Comparison of ENCODE assay signal across 7 cellular contexts in the genomic region with DNA sequence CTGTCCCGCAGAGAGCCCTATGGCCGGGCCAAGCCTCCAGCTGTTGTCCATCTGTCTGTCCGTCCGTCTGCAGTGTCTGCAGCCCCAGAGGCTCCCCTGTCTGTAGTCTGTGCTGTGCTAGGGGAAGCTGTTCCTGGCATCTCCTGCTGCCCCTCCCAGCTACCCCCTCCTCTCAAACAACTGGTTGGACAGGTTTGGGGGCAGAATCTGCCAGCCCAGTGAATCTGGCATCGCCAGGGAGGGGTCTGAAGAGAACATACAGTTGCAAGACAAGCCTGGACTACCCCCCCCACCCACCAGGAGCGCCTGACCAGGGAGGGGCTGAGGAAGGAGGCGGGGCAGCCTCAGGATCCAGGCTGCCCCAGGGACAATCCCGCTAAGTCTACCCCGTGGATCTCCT. TPM values are rescaled to one million over a fixed set of nuclear protein-coding genes. Genes with fewer than 3 reads are reported as not detected.
A peak's percentile ranks its signal among the peaks of the same experiment; 100 is the strongest.
DNase-seq lines count a peak whose midpoint lies in the region; ATAC-seq and TF ChIP-seq lines count a peak whose summit lies in the region.
"Not testable (repeated sequence)": the region's sequence is repeated elsewhere in the genome, so short reads cannot be mapped to it uniquely, and the experiment has no call there.

A gene with protein sequence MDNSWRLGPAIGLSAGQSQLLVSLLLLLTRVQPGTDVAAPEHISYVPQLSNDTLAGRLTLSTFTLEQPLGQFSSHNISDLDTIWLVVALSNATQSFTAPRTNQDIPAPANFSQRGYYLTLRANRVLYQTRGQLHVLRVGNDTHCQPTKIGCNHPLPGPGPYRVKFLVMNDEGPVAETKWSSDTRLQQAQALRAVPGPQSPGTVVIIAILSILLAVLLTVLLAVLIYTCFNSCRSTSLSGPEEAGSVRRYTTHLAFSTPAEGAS (minus strand): TSS at position 101 of the 400 bp plus-strand sequence. CDS start 50 bp downstream, at position 51.

- H3K36me3 Mint-ChIP-seq in H9 (ENCODE audit: insufficient read depth in 1 of 3, low read depth in 3 of 3); naive B cell: not testable (repeated sequence)

- H3K9me3 Mint-ChIP-seq in H9, naive B cell: not testable (repeated sequence)

- not testable (repeated sequence) for H3K27me3 ChIP-seq in H9 (ENCODE audit: insufficient read depth, low read length); right cardiac atrium (ENCODE audit: control insufficient read depth, insufficient read depth); spleen (replicated peaks in 1 of 7)

- H4K20me1 ChIP-seq in H9 (ENCODE audit: control insufficient read depth, insufficient read depth, insufficient read length), result not testable (repeated sequence)

- not testable (repeated sequence) for TF ChIP-seq POLR2A in spleen (IDR thresholded peaks at IDR 0.05)

- not testable (repeated sequence) for H3K27ac Mint-ChIP-seq in H9, naive B cell

- H4K5ac ChIP-seq in H9 (ENCODE audit: insufficient read length, low read depth, low read length), result not testable (repeated sequence)

- not testable (repeated sequence) for H3K79me1 ChIP-seq in H9 (ENCODE audit: insufficient read depth, low read depth, low read length, poor library complexity, severe bottlenecking)

- H3K23ac ChIP-seq in H9 (ENCODE audit: insufficient read length, low read depth, low read length), result not testable (repeated sequence)

- not testable (repeated sequence) for H3K18ac ChIP-seq in H9 (ENCODE audit: insufficient read length, low read depth, low read length)

- TF ChIP-seq CTCF in H9 (conservative IDR thresholded peaks at IDR 0.05); epithelial cell of esophagus (IDR thresholded peaks at IDR 0.05; ENCODE audit: insufficient read depth, low read depth, low read length, missing control alignments); spleen (IDR thresholded peaks at IDR 0.05 in 8 of 11, conservative IDR thresholded peaks at IDR 0.05 in 3 of 11): not testable (repeated sequence)

- not testable (repeated sequence) for H2BK120ac ChIP-seq in H9 (ENCODE audit: low read depth, low read length, poor library complexity, severe bottlenecking)

- H2AFZ ChIP-seq in H9 (ENCODE audit: low read length), result not testable (repeated sequence)

- no CpG with 5 or more reads among the region's 9 CpGs for WGBS in H9 (ENCODE audit: extremely low coverage, insufficient read length, low lambda C conversion rate)
- no CpG with 5 or more reads among the region's 9 CpGs for WGBS in adipose tissue, 3 donors
- WGBS in right cardiac atrium, result no CpG with 5 or more reads among the region's 9 CpGs
- no CpG with 5 or more reads among the region's 9 CpGs for WGBS in spleen, 5 donors

- not testable (repeated sequence) for H2BK15ac ChIP-seq in H9 (ENCODE audit: low read depth, low read length)

- not testable (repeated sequence) for DNase-seq in H9; epithelial cell of esophagus (ENCODE audit: low read depth); right cardiac atrium; naive B cell; spleen

- H3K4me1 Mint-ChIP-seq in H9, naive B cell: not testable (repeated sequence)

- not testable (repeated sequence) for H3K27ac ChIP-seq in H9 (ENCODE audit: insufficient read length, low read depth, low read length); adipose tissue (ENCODE audit: low read depth, low read length); right cardiac atrium (ENCODE audit: low read length); spleen

- H3T11ph ChIP-seq in H9 (ENCODE audit: low read length), result not testable (repeated sequence)

- H3K56ac ChIP-seq in H9 (ENCODE audit: insufficient read length, low read depth, low read length), result not testable (repeated sequence)

- H4K8ac ChIP-seq in H9 (replicated peaks; ENCODE audit: insufficient read length, low read depth, low read length), result not testable (repeated sequence)

- not testable (repeated sequence) for H3K4me2 ChIP-seq in H9 (ENCODE audit: insufficient read depth, insufficient read length, low read length)

- not testable (repeated sequence) for H3K9me3 ChIP-seq in H9 (ENCODE audit: control insufficient read depth, low read depth, low read length); right cardiac atrium (ENCODE audit: control insufficient read depth, low read length); spleen

- not testable (repeated sequence) for H3K14ac ChIP-seq in H9 (ENCODE audit: insufficient read depth, low read length)

- not testable (repeated sequence) for H4K91ac ChIP-seq in H9 (ENCODE audit: insufficient read length, low read depth, low read length)

- H2BK20ac ChIP-seq in H9 (ENCODE audit: low read depth, low read length, poor library complexity, severe bottlenecking), result not testable (repeated sequence)

- not testable (repeated sequence) for H3K23me2 ChIP-seq in H9 (ENCODE audit: insufficient read length, low read depth, low read length, poor library complexity, severe bottlenecking)

- H3K27me3 Mint-ChIP-seq in H9 (ENCODE audit: low read depth); naive B cell: not testable (repeated sequence)

- intact Hi-C loops in T-helper 1 cell treated with Interleukin-12 subunit alpha and Interleukin-12 subunit beta and Interleukin-4 antibody, amounts not matched to agents 30 ng/mL and 1 ng/mL, for 36 hours (cut with micrococcal nuclease); right cardiac atrium (cut with DNase I); spleen (cut with DNase I; ENCODE audit: low total_unique reads): not testable (repeated sequence)

- not testable (repeated sequence) for H2BK5ac ChIP-seq in H9 (ENCODE audit: insufficient read length, low read length)

- H3K4me1 ChIP-seq in H9 (ENCODE audit: insufficient read depth, low read length); right cardiac atrium (ENCODE audit: control insufficient read depth, insufficient read depth, low read length); spleen: not testable (repeated sequence)

- H3K79me2 ChIP-seq in H9 (ENCODE audit: insufficient read depth, low read length), result not testable (repeated sequence)

- not testable (repeated sequence) for H3K4ac ChIP-seq in H9 (ENCODE audit: low read depth, low read length)

- not testable (repeated sequence) for H3K9ac ChIP-seq in H9 (ENCODE audit: extremely low read depth, insufficient read length, low read length)

- not testable (repeated sequence) for H3K4me3 Mint-ChIP-seq in H9, naive B cell

- H2AK5ac ChIP-seq in H9 (ENCODE audit: insufficient read length, low read length), result not testable (repeated sequence)

- not testable (repeated sequence) for H2BK12ac ChIP-seq in H9 (ENCODE audit: insufficient read length, low read depth, low read length)

- not testable (repeated sequence) for H3K36me3 ChIP-seq in spleen

- ATAC-seq in right cardiac atrium, result peak in 1 of 2 donors; percentile 23
- not testable (repeated sequence) for ATAC-seq in naive B cell (ENCODE audit: low read depth in 2 of 2)

- peak within 1 kb of the TSS; percentile 31 for H3K4me3 ChIP-seq in epithelial cell of esophagus (ENCODE audit: low read length)
- H3K4me3 ChIP-seq in right cardiac atrium (ENCODE audit: low read length); spleen: not testable (repeated sequence)

RNA-seq across cellular contexts. Expression of the gene that starts here (rescaled TPM):
- total RNA-seq in H9 (2021) (6.8 and 12.4 TPM in 2 replicates), right cardiac atrium (10 to 100 TPM in 2 of 4 donors, 1 to 10 TPM in 2; 5.1 to 22.6 (median 9.9) TPM), spleen (10 to 100 TPM; 18.5 to 57.4 (median 35.9) TPM)
- total RNA-seq in T-helper 1 cell treated with Interleukin-12 subunit alpha and Interleukin-12 subunit beta and Interleukin-4 antibody, amounts not matched to agents 30 ng/mL and 1 ng/mL, for 36 hours, result 16.0 and 19.1 TPM in 2 replicates
- polyA plus RNA-seq in adipose tissue (10 to 100 TPM; 14.3 to 47.2 (median 33.4) TPM), right cardiac atrium (24.2 TPM), naive B cell (ENCODE audit: low read depth in 6 of 6) (10 to 100 TPM in 5 of 6 donors, 1 to 10 TPM in 1; 8.6 to 29.8 (median 23.3) TPM), spleen (100 to 1,000 TPM in 2 of 3 donors, 10 to 100 TPM in 1; 54.5 to 206 (median 108) TPM)
